Comparison of ENCODE assay signal across 8 cellular contexts in the genomic region with DNA sequence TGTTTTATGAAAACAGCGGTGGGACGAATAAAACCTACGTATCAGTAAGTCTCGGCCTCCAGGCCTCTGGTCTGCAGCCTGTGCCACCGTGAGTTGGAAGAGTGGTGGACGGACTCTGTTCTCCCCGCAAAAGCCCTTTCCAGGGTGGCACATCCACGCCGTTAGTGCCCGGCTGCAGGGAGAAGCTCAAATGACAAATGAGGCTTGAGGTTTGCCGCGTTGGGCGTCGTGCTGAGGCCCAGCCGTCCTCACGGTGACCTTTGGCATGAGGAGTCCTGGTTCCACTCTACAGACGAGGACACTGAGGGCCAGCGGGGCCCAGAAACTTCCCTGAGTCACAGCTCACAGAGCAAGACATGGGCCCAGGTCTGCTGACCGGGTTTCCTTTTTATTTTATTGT. TPM values are rescaled to one million over a fixed set of nuclear protein-coding genes. Genes with fewer than 3 reads are reported as not detected.
"Had no signal": no experiment of that assay in that cellular context is flagged by ENCODE, and none has a peak within 500 bp of the region (broad histone marks: within the 10 kb centered on the region; RNA-seq: fewer than 3 reads in every experiment).

No MANE protein-coding gene starts in this region.

- H3K4me3 ChIP-seq: GM12878 had no signal

- ATAC-seq: GM12878 had no signal

- DNase-seq: GDM1, GF-D8 had no signal

- FAIRE-seq: G401.6, GM12878, GM12891, GM12892, GM18507, GM19239 had no signal

RNA-seq across cellular contexts. Expression of a gene that starts 40.2 kb away (rescaled TPM):
- total RNA-seq: GM12878 had no signal
